In the genomic region with DNA sequence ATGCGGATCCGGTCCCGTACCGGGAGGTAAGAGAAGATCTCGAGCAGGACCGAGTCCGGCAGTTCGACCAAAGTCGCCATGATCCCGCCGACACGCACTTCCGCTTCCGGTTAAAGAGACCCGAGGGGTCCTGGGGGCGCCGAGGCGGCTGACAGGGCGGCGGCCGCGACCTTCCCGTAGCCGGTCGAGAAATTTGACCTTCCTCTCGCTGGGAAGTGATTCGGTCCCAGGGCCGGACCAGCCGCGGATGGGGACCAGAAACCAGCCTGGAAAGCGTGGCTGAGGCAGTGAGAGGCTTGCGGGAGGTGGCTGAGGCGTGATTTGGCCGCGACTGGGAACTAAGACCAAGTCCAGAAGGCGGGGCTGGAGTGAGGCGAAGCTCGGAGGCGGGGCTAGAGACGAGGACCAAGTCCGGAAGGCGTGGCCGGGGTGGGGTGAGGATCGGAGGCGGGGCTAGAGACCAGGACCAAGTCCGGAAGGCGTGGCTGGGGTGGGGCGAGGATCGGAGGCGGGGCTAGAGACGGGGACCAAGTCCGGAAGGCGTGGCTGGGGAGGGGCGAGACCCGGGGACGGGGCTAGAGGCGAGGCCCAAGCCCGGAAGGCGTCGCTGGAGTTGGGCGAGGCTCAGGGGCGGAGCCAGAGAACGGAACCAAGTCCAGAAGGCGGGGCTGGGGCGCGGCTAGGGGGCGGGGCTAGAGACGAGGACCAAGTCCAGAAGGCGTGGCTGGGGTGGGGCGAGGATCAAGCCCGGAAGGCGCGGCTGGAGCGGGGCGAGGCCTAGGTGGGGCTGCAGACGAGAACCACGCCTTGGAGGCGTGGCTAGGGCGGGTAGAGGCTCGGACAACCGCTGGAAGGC, we compare ENCODE assay signal across 1 cellular context.
TF ChIP-seq lines count a peak whose summit lies in the region.

A gene with protein sequence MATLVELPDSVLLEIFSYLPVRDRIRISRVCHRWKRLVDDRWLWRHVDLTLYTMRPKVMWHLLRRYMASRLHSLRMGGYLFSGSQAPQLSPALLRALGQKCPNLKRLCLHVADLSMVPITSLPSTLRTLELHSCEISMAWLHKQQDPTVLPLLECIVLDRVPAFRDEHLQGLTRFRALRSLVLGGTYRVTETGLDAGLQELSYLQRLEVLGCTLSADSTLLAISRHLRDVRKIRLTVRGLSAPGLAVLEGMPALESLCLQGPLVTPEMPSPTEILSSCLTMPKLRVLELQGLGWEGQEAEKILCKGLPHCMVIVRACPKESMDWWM (minus strand): TSS at position 346 of the 856 bp plus-strand sequence. CDS start 266 bp downstream, at position 80.

TF ChIP-seq in HepG2, 621 proteins besides CTCF, POLR2A, EP300 and RAD21 (continued from another document and continues in another):
- TF ChIP-seq TRAFD1 (CRISPR knock-in tag; IDR thresholded peaks at IDR 0.05; ENCODE audit: borderline replicate concordance) (no peak), TSC22D2 (CRISPR knock-in tag; IDR thresholded peaks at IDR 0.05; ENCODE audit: borderline replicate concordance) (no peak; the same call in 1 of the 2 replicates), KLF6 (CRISPR knock-in tag; IDR thresholded peaks at IDR 0.05) (peak; percentile 68; the same call in 1 of the 2 replicates), GMEB1 (CRISPR knock-in tag; IDR thresholded peaks at IDR 0.05; ENCODE audit: borderline replicate concordance) (peak; percentile 72; the same call in 1 of the 2 replicates), TCF7L2 (IDR thresholded peaks at IDR 0.05; ENCODE audit: low read depth, low read length) (no peak), DMAP1 (CRISPR knock-in tag; IDR thresholded peaks at IDR 0.05) (peak; percentile 92; the same call in 1 of the 2 replicates), ZNF253 (CRISPR knock-in tag; IDR thresholded peaks at IDR 0.05; ENCODE audit: borderline replicate concordance) (no peak), RBAK (CRISPR knock-in tag; IDR thresholded peaks at IDR 0.05) (no peak), CENPT (CRISPR knock-in tag; IDR thresholded peaks at IDR 0.05; ENCODE audit: low read depth) (no peak), FOXK2 (IDR thresholded peaks at IDR 0.05) (no peak), ZNF530 (CRISPR knock-in tag; IDR thresholded peaks at IDR 0.05; ENCODE audit: low read depth) (no peak), MTF2 (CRISPR knock-in tag; IDR thresholded peaks at IDR 0.05; ENCODE audit: borderline replicate concordance) (no peak), RFX1 (IDR thresholded peaks at IDR 0.05) (no peak), MBNL3 (CRISPR knock-in tag; conservative IDR thresholded peaks at IDR 0.05) (no peak), ZNF12 (CRISPR knock-in tag; IDR thresholded peaks at IDR 0.05) (no peak), ZNF124 (CRISPR knock-in tag; IDR thresholded peaks at IDR 0.05) (no peak), ZNF281 (CRISPR knock-in tag; IDR thresholded peaks at IDR 0.05; ENCODE audit: borderline replicate concordance) (no peak; the same call in 1 of the 2 replicates), RNF219 (CRISPR knock-in tag; IDR thresholded peaks at IDR 0.05) (no peak), WIZ (CRISPR knock-in tag; IDR thresholded peaks at IDR 0.05) (peak; percentile 62; the same call in 1 of the 2 replicates), BORCS8-MEF2B (CRISPR knock-in tag; IDR thresholded peaks at IDR 0.05) (peak; percentile 68), U2AF2 (IDR thresholded peaks at IDR 0.05; ENCODE audit: low read depth, low read length) (no peak), ZHX1 (CRISPR knock-in tag; IDR thresholded peaks at IDR 0.05; ENCODE audit: low read depth) (peak; percentile 37; the same call in 1 of the 2 replicates)
- TF ChIP-seq, protein P1, sequence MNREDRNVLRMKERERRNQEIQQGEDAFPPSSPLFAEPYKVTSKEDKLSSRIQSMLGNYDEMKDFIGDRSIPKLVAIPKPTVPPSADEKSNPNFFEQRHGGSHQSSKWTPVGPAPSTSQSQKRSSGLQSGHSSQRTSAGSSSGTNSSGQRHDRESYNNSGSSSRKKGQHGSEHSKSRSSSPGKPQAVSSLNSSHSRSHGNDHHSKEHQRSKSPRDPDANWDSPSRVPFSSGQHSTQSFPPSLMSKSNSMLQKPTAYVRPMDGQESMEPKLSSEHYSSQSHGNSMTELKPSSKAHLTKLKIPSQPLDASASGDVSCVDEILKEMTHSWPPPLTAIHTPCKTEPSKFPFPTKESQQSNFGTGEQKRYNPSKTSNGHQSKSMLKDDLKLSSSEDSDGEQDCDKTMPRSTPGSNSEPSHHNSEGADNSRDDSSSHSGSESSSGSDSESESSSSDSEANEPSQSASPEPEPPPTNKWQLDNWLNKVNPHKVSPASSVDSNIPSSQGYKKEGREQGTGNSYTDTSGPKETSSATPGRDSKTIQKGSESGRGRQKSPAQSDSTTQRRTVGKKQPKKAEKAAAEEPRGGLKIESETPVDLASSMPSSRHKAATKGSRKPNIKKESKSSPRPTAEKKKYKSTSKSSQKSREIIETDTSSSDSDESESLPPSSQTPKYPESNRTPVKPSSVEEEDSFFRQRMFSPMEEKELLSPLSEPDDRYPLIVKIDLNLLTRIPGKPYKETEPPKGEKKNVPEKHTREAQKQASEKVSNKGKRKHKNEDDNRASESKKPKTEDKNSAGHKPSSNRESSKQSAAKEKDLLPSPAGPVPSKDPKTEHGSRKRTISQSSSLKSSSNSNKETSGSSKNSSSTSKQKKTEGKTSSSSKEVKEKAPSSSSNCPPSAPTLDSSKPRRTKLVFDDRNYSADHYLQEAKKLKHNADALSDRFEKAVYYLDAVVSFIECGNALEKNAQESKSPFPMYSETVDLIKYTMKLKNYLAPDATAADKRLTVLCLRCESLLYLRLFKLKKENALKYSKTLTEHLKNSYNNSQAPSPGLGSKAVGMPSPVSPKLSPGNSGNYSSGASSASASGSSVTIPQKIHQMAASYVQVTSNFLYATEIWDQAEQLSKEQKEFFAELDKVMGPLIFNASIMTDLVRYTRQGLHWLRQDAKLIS (CRISPR knock-in tag; IDR thresholded peaks at IDR 0.05) = no peak
- TF ChIP-seq, protein P2, sequence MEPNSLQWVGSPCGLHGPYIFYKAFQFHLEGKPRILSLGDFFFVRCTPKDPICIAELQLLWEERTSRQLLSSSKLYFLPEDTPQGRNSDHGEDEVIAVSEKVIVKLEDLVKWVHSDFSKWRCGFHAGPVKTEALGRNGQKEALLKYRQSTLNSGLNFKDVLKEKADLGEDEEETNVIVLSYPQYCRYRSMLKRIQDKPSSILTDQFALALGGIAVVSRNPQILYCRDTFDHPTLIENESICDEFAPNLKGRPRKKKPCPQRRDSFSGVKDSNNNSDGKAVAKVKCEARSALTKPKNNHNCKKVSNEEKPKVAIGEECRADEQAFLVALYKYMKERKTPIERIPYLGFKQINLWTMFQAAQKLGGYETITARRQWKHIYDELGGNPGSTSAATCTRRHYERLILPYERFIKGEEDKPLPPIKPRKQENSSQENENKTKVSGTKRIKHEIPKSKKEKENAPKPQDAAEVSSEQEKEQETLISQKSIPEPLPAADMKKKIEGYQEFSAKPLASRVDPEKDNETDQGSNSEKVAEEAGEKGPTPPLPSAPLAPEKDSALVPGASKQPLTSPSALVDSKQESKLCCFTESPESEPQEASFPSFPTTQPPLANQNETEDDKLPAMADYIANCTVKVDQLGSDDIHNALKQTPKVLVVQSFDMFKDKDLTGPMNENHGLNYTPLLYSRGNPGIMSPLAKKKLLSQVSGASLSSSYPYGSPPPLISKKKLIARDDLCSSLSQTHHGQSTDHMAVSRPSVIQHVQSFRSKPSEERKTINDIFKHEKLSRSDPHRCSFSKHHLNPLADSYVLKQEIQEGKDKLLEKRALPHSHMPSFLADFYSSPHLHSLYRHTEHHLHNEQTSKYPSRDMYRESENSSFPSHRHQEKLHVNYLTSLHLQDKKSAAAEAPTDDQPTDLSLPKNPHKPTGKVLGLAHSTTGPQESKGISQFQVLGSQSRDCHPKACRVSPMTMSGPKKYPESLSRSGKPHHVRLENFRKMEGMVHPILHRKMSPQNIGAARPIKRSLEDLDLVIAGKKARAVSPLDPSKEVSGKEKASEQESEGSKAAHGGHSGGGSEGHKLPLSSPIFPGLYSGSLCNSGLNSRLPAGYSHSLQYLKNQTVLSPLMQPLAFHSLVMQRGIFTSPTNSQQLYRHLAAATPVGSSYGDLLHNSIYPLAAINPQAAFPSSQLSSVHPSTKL (CRISPR knock-in tag; IDR thresholded peaks at IDR 0.05) = peak; percentile 37; the same call in 1 of the 2 replicates
- TF ChIP-seq, protein P3, sequence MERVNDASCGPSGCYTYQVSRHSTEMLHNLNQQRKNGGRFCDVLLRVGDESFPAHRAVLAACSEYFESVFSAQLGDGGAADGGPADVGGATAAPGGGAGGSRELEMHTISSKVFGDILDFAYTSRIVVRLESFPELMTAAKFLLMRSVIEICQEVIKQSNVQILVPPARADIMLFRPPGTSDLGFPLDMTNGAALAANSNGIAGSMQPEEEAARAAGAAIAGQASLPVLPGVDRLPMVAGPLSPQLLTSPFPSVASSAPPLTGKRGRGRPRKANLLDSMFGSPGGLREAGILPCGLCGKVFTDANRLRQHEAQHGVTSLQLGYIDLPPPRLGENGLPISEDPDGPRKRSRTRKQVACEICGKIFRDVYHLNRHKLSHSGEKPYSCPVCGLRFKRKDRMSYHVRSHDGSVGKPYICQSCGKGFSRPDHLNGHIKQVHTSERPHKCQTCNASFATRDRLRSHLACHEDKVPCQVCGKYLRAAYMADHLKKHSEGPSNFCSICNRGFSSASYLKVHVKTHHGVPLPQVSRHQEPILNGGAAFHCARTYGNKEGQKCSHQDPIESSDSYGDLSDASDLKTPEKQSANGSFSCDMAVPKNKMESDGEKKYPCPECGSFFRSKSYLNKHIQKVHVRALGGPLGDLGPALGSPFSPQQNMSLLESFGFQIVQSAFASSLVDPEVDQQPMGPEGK (CRISPR knock-in tag; IDR thresholded peaks at IDR 0.05) = peak; percentile 41; the same call in 1 of the 2 replicates
